7 cellular contexts compared by ENCODE assay signal in genomic region chr7:149838224-149838991, GRCh38. TPM values are rescaled to one million over a fixed set of nuclear protein-coding genes. Genes with fewer than 3 reads are reported as not detected.
DNase-seq lines count a peak whose midpoint lies in the region; ATAC-seq and TF ChIP-seq lines count a peak whose summit lies in the region.

ZNF862 (plus strand) TSS chr7:149838375; CDS start chr7:149838612, 237 bp downstream.

- H3K36me3 ChIP-seq in hepatocyte (replicated peaks; ENCODE audit: insufficient read depth, low read depth), result no peaks in the 10 kb centered on the region

- peak within 1 kb of the TSS; percentile 83 for H3K27ac ChIP-seq in hepatocyte

- peak within 1 kb of the TSS; percentile 76 for H3K4me2 ChIP-seq in hepatocyte

- H3K9me2 ChIP-seq in hepatocyte (replicated peaks; ENCODE audit: insufficient read depth), result no peaks in the 10 kb centered on the region

- peaks cover 6% of the 10 kb centered on the region for H3K4me1 ChIP-seq in hepatocyte (ENCODE audit: insufficient read depth)

- TF ChIP-seq CTCF in hepatocyte (IDR thresholded peaks at IDR 0.05; ENCODE audit: poor library complexity), result no peak

- WGBS in hepatocyte (ENCODE audit: low lambda C conversion rate, missing lambda C conversion rate), result under 1% methylated on average over 58 of the region's 86 CpGs

- ATAC-seq in GM18508 (IDR thresholded peaks at IDR 0.05; ENCODE audit: insufficient read depth, unreplicated experiment), result peak; percentile 96
- ATAC-seq in HG03025 (IDR thresholded peaks at IDR 0.05; ENCODE audit: low FRiP score, unreplicated experiment), result peak; percentile 99

- H3K79me2 ChIP-seq in hepatocyte, result peaks cover 10% of the 10 kb centered on the region

- H4K20me1 ChIP-seq in hepatocyte (ENCODE audit: insufficient read depth, poor library complexity, severe bottlenecking), result peaks cover 8% of the 10 kb centered on the region

- DNase-seq in NCI-H2081 (lab: John Stamatoyannopoulos, UW), result peak; percentile 99 to 100
- DNase-seq in T1000 (lab: John Stamatoyannopoulos, UW), result peak; percentile 91
- peak; percentile 100 for DNase-seq in astrocyte of the hippocampus (ENCODE audit: low read depth, low spot score)
- DNase-seq in hepatocyte (ENCODE audit: low spot score), result peak; percentile 99
- DNase-seq in retina, result peak; percentile 98

- peak within 1 kb of the TSS; percentile 74 for H3K4me3 ChIP-seq in hepatocyte

- no peaks in the 10 kb centered on the region for H3K27me3 ChIP-seq in hepatocyte

- no peaks in the 10 kb centered on the region for H3K9me3 ChIP-seq in hepatocyte (ENCODE audit: low read depth)

- peak within 1 kb of the TSS; percentile 67 for H2AFZ ChIP-seq in hepatocyte

RNA-seq across cellular contexts. Expression of gene ZNF862, which starts in this region (rescaled TPM):
- 7.9 and 9.2 TPM in 2 replicates for total RNA-seq in hepatocyte
- 3.0 and 3.5 TPM in 2 replicates for polyA plus RNA-seq in hepatocyte

Comparison
In these comparisons a context has a peak if more than half of its experiments do, and no peak if none do; other contexts are left out.
1. Peak in every context shown above with its lines: DNase-seq, ATAC-seq, H3K4me3 ChIP-seq and H3K27ac ChIP-seq.